Comparison of ENCODE assay signal across 30 cellular contexts in genomic region chr3:146491303-146491702, GRCh38. TPM values are rescaled to one million over a fixed set of nuclear protein-coding genes. Genes with fewer than 3 reads are reported as not detected.
DNase-seq lines count a peak whose midpoint lies in the region; TF ChIP-seq lines count a peak whose summit lies in the region.
"Had no signal": no experiment of that assay in that cellular context is flagged by ENCODE, and none has a peak within 500 bp of the region (broad histone marks: within the 10 kb centered on the region; RNA-seq: fewer than 3 reads in every experiment).

No MANE protein-coding gene starts in this region.

- in situ Hi-C loops in GM23248 (cut with MboI) = no loop called here
- in situ Hi-C loops in mammary epithelial cell (cut with MboI; ENCODE audit: low sequenced_read_pairs in 2 of 2) = no loop called here

- TF ChIP-seq CTCF in AG04449 (IDR thresholded peaks at IDR 0.05; ENCODE audit: insufficient read depth, low read length, missing control alignments) (no peak), mammary epithelial cell (conservative IDR thresholded peaks at IDR 0.05 in 1 of 2, IDR thresholded peaks at IDR 0.05 in 1 of 2; ENCODE audit: extremely low read depth in 1 of 2, insufficient read depth in 1 of 2, low read depth in 1 of 2, low read length in 2 of 2) (no peak), fibroblast of the aortic adventitia (IDR thresholded peaks at IDR 0.05; ENCODE audit: insufficient read depth, low read length) (no peak)

- CTCF ChIA-PET in AG04449 (lab: Yijun Ruan, JAX) (interaction anchor here (1.6 kb wide), 1 partner anchor 13 kb away, joined by 4 read pairs; no protein-coding TSS in a partner anchor), mammary epithelial cell (lab: Charles Lee; ENCODE audit: low non-redundant PET) (no interaction called here)

- no peaks in the 10 kb centered on the region; the same call in 1 of the 2 replicates for H3K9me2 ChIP-seq in GM23248 (ENCODE audit: insufficient read depth)

- H3K27me3 ChIP-seq in GM23248 (replicated peaks; ENCODE audit: insufficient read depth) (no peaks in the 10 kb centered on the region), mammary epithelial cell (ENCODE audit: insufficient read depth, low read length) (no peaks in the 10 kb centered on the region)
- H3K27me3 ChIP-seq: ascending aorta had no signal

- intact Hi-C loops in mammary epithelial cell (cut with micrococcal nuclease) = no loop called here

- 0 out of 2 replicates have a peak, but pooled peaks cover 7% of the 10 kb centered on the region for H3K4me1 ChIP-seq in GM23248 (ENCODE audit: insufficient read depth)
- no peaks in the 10 kb centered on the region for H3K4me1 ChIP-seq in mammary epithelial cell (ENCODE audit: insufficient read depth, low read length)
- H3K4me1 ChIP-seq: ascending aorta had no signal

- H3K4me3 ChIP-seq in AG04449 (ENCODE audit: low read depth, low read length) (no peak overlapping the region), GM23248 (no peak overlapping the region), mammary epithelial cell (replicated peaks in 1 of 3; ENCODE audit: insufficient read depth in 1 of 3, low read depth in 2 of 3, low read length in 3 of 3) (no peak overlapping the region), fibroblast of the aortic adventitia (ENCODE audit: low read depth, low read length) (no peak overlapping the region)
- H3K4me3 ChIP-seq: ascending aorta, thoracic aorta had no signal

- H3K9ac ChIP-seq in GM23248 (no peak overlapping the region), mammary epithelial cell (ENCODE audit: insufficient read depth, low read length) (no peak overlapping the region)
- H3K9ac ChIP-seq: KMS-11 had no signal

- H3K79me2 ChIP-seq in GM23248 (ENCODE audit: insufficient read depth) = no peaks in the 10 kb centered on the region
- H3K79me2 ChIP-seq in mammary epithelial cell (ENCODE audit: insufficient read depth, low read length) = no peaks in the 10 kb centered on the region

- no TSS peak for BruUV-seq in mammary epithelial cell (replicated peaks; lab: Mats Ljungman, UMichigan)

- H2AFZ ChIP-seq in GM23248 (no peak overlapping the region), mammary epithelial cell (ENCODE audit: low read depth, low read length) (no peak overlapping the region)

- peak; percentile 31 for DNase-seq in AG04449 (ENCODE audit: low read depth, low spot score)
- DNase-seq in GM23248 = peak; percentile 59
- DNase-seq in mammary epithelial cell = peak; percentile 28
- peak; percentile 75 for DNase-seq in fibroblast of the aortic adventitia (ENCODE audit: low read depth)
- DNase-seq in NCI-H82 treated with DMSO at 0.1 percent for 48 hours (lab: John Stamatoyannopoulos, UW; ENCODE audit: unreplicated experiment) = no peak
- no peak for DNase-seq in SKM-1 (lab: John Stamatoyannopoulos, UW; ENCODE audit: unreplicated experiment)
- no peak for DNase-seq in NCI-H2227 (lab: John Stamatoyannopoulos, UW; ENCODE audit: unreplicated experiment)
- DNase-seq in SHP77 (lab: John Stamatoyannopoulos, UW) = no peak
- DNase-seq: activated CD4-positive, alpha-beta T cell treated with anti-CD3 and anti-CD28 coated beads, Interleukin-2, amount 50 U/mL, for 1 hour; CD4-positive, alpha-beta T cell; DMS 273 treated with DMSO at 0.1 percent for 48 hours; hypothalamus; natural killer cell; NCI-H1048; NCI-H187; NCI-H526 treated with DMSO at 0.1 percent for 48 hours; right cardiac atrium; stimulated activated CD4-positive, alpha-beta T cell treated with anti-CD3 and anti-CD28 coated beads, Interleukin-12 subunit alpha, Interleukin-12 subunit beta, amount 100 ng/mL, for 4 hours; stimulated activated CD4-positive, alpha-beta T cell treated with anti-CD3 and anti-CD28 coated beads, Interleukin-4, amount 100 ng/mL, for 4 hours; stimulated activated naive CD4-positive, alpha-beta T cell had no signal

- H3K9me3 ChIP-seq in GM23248 (ENCODE audit: low read depth) (no peaks in the 10 kb centered on the region), mammary epithelial cell (replicated peaks; ENCODE audit: insufficient read depth, low read length) (no peaks in the 10 kb centered on the region)

- no peak overlapping the region for H3K4me2 ChIP-seq in GM23248 (ENCODE audit: unreplicated experiment)
- no peak overlapping the region for H3K4me2 ChIP-seq in mammary epithelial cell (ENCODE audit: insufficient read depth, low read depth, low read length)
- H3K4me2 ChIP-seq: KMS-11 had no signal

- H3F3A ChIP-seq in GM23248 (ENCODE audit: insufficient read depth) = peaks cover 13% of the 10 kb centered on the region

- H3K36me3 ChIP-seq in GM23248 (ENCODE audit: low read depth) (no peaks in the 10 kb centered on the region), mammary epithelial cell (ENCODE audit: insufficient read depth, low read length) (no peaks in the 10 kb centered on the region)
- H3K36me3 ChIP-seq: ascending aorta, thoracic aorta had no signal

- dilution Hi-C loops in mammary epithelial cell (cut with HindIII; ENCODE audit: low sequenced_read_pairs) = no loop called here

- H3K27ac ChIP-seq in GM23248 (no peak overlapping the region), mammary epithelial cell (ENCODE audit: insufficient read depth, low read depth, low read length) (no peak overlapping the region)
- H3K27ac ChIP-seq: ascending aorta, KMS-11, thoracic aorta had no signal

- WGBS in GM23248 (ENCODE audit: low coverage in 1 of 2, low lambda C conversion rate in 2 of 2, missing lambda C conversion rate in 2 of 2), 2 experiments = 32 to 42% methylated on average over 2 of the region's 2 CpGs
- 70% methylated on average over 2 of the region's 2 CpGs for WGBS in mammary epithelial cell (ENCODE audit: low coverage, missing lambda C conversion rate)

- POLR2A ChIA-PET in AG04449 (lab: Yijun Ruan, JAX) = no interaction called here

- no peaks in the 10 kb centered on the region for H4K20me1 ChIP-seq in GM23248 (ENCODE audit: insufficient read depth)
- H4K20me1 ChIP-seq in mammary epithelial cell (ENCODE audit: insufficient read depth, low read length) = no peaks in the 10 kb centered on the region

RNA-seq across cellular contexts. Expression of gene PLSCR2, which starts 21.9 kb away (rescaled TPM):
- not detected in 2 replicates for total RNA-seq in GM23248 (2014; rRNA removed; shearing (Covaris generic))
- polyA plus RNA-seq in GM23248 (2016; fragmentation: Nextera tagmentation; extraction: Ambion mirVana) = not detected in 2 replicates
- not detected for total RNA-seq in mammary epithelial cell
- not detected for polyA plus RNA-seq in mammary epithelial cell
- not detected for polyA minus RNA-seq in mammary epithelial cell
- total RNA-seq in fibroblast of the aortic adventitia (ENCODE audit: low replicate concordance) = not detected in 2 replicates
- total RNA-seq: activated T-helper 1 cell treated with anti-CD3 and anti-CD28 coated beads, Interleukin-12 subunit alpha, Interleukin-12 subunit beta, Interleukin-2, Interleukin-4 antibody, amounts not matched to agents 30 ng/mL and 10 ng/mL and 1 ng/mL, durations not matched to agents 14 hours and 24 hours and 36 hours; ascending aorta; CD4-positive, alpha-beta T cell; G401; H1; omental fat pad; RPMI7951 had no signal
- polyA plus RNA-seq: AG04450, H1, liver, right cardiac atrium had no signal

RNA-seq across cellular contexts. Expression of gene PLSCR1, which starts 53.1 kb away (rescaled TPM):
- 23.7 and 31.7 TPM in 2 replicates for total RNA-seq in GM23248 (2014; rRNA removed; shearing (Covaris generic))
- 28.5 and 28.7 TPM in 2 replicates for polyA plus RNA-seq in GM23248 (2016; fragmentation: Nextera tagmentation; extraction: Ambion mirVana)
- total RNA-seq in mammary epithelial cell = 10 to 100 TPM; 23.0 to 53.8 TPM
- polyA plus RNA-seq in mammary epithelial cell = 38.6 TPM
- polyA minus RNA-seq in mammary epithelial cell = 38.9 TPM
- total RNA-seq in fibroblast of the aortic adventitia (ENCODE audit: low replicate concordance) = 97.4 and 173 TPM in 2 replicates
- total RNA-seq: G401 had no signal

Comparison
In these comparisons a context has a peak if more than half of its experiments do, and no peak if none do; other contexts are left out.
1. DNase-seq: peak in AG04449 (single experiment), GM23248 (single experiment), mammary epithelial cell (single experiment) and fibroblast of the aortic adventitia (single experiment); none in NCI-H82 treated with DMSO at 0.1 percent for 48 hours (single experiment), SKM-1 (single experiment), NCI-H2227 (single experiment) and SHP77 (0 of 2).